8 cellular contexts compared by ENCODE assay signal in the genomic region with DNA sequence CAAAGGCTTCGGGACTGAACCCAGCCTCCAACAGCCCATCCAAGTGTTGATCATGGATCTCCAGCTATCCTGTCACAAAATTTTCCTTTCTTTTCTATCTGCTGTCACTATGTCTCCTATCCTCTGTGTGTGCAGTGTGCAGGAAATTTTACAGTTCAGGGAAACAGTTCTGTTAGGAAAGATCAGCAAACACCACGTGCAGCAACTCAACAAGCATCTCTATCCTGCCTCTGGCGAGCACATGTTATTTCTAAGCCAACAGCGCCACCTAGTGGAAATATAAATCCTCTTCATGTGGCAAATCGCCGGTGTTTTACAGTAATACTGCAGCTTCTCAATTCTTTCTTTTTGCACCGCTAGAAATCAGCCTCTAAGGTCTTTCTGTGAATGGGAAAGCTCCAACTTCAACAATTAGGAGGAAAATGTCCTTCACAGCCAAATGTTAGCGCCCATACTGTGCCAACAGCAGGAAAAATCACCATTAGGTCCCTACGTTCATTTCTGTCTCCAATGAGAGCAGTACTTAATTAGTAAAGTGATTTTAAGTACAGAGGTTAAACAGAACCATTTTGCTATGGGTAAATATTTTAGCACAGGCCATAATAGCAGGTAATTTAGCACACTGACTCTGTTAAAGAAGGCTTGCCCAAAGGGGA. TPM values are rescaled to one million over a fixed set of nuclear protein-coding genes. Genes with fewer than 3 reads are reported as not detected.
A peak's percentile ranks its signal among the peaks of the same experiment; 100 is the strongest.
DNase-seq lines count a peak whose midpoint lies in the region; ATAC-seq and TF ChIP-seq lines count a peak whose summit lies in the region.

No MANE protein-coding gene starts in this region.

- no peak for ATAC-seq in HG02885 (IDR thresholded peaks at IDR 0.05; ENCODE audit: poor library complexity, unreplicated experiment)

- DNase-seq in A172 (ENCODE audit: low spot score) (peak; percentile 71), NCI-H2029 treated with DMSO at 0.1 percent for 48 hours (lab: John Stamatoyannopoulos, UW) (peak; percentile 80), T-helper 22 cell (ENCODE audit: low read depth) (peak; percentile 12), kidney glomerular epithelial cell (lab: John Stamatoyannopoulos, UW) (peak; percentile 77)
- peak; percentile 67 for DNase-seq in central memory CD4-positive, alpha-beta T cell
- peak in 2 of 3 experiments; percentile 15 to 43 for DNase-seq in stimulated activated CD4-positive, alpha-beta T cell treated with anti-CD3 and anti-CD28 coated beads, TNF-alpha, amount 100 ng/mL, for 4 hours (ENCODE audit: low read depth in 3 of 3)

- peak; percentile 41; the same call in 1 of the 2 replicates for TF ChIP-seq CTCF in GM12874 (IDR thresholded peaks at IDR 0.05; ENCODE audit: insufficient read depth, low read depth, low read length)

RNA-seq across cellular contexts. Expression of a gene that starts 21.3 kb away (rescaled TPM):
- 0.05 TPM in 1 of 2 replicates, not detected in the other for total RNA-seq in A172 (2014; rRNA removed; shearing (Covaris generic))

RNA-seq across cellular contexts. Expression of a gene that starts 35.3 kb away (rescaled TPM):
- 0.77 and 2.5 TPM in 2 replicates for total RNA-seq in A172 (2014; rRNA removed; shearing (Covaris generic))

RNA-seq across cellular contexts. Expression of a gene that starts 35.8 kb away (rescaled TPM):
- total RNA-seq in A172 (2014; rRNA removed; shearing (Covaris generic)) = not detected in 2 replicates

Comparison
In these comparisons a context has a peak if more than half of its experiments do, and no peak if none do; other contexts are left out.
1. DNase-seq: peak in every context shown above with its lines; median percentile 80 in NCI-H2029 treated with DMSO at 0.1 percent for 48 hours; 77 in kidney glomerular epithelial cell; 71 in A172; 67 in central memory CD4-positive, alpha-beta T cell; 29 in stimulated activated CD4-positive, alpha-beta T cell treated with anti-CD3 and anti-CD28 coated beads, TNF-alpha, amount 100 ng/mL, for 4 hours; 12 in T-helper 22 cell.